Comparison of ENCODE assay signal across 2 cellular contexts in genomic region chr4:37827802-37828321, GRCh38.
TF ChIP-seq lines count a peak whose summit lies in the region.

No MANE protein-coding gene starts in this region.

TF ChIP-seq in HCT116, 20 proteins besides CTCF, POLR2A, EP300 and RAD21 (continued from another document):
- no peak for TF ChIP-seq POLR2AphosphoS5 (IDR thresholded peaks at IDR 0.05; ENCODE audit: low read depth, low read length)
- TF ChIP-seq EZH2 (IDR thresholded peaks at IDR 0.05), result no peak
- TF ChIP-seq ZFX (IDR thresholded peaks at IDR 0.05), result no peak
- no peak for TF ChIP-seq MAX (IDR thresholded peaks at IDR 0.05)
- no peak for TF ChIP-seq EZH2phosphoT487 (IDR thresholded peaks at IDR 0.05; ENCODE audit: borderline replicate concordance)
- no peak for TF ChIP-seq ZNF274 (IDR thresholded peaks at IDR 0.05; ENCODE audit: low read depth, low read length)
- TF ChIP-seq ELF1 (IDR thresholded peaks at IDR 0.05; ENCODE audit: borderline replicate concordance, low read depth), result no peak
- TF ChIP-seq, protein P1, sequence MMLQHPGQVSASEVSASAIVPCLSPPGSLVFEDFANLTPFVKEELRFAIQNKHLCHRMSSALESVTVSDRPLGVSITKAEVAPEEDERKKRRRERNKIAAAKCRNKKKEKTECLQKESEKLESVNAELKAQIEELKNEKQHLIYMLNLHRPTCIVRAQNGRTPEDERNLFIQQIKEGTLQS (IDR thresholded peaks at IDR 0.05), result no peak
- no peak for TF ChIP-seq SP1 (IDR thresholded peaks at IDR 0.05; ENCODE audit: low read depth)
- no peak for TF ChIP-seq SRF (IDR thresholded peaks at IDR 0.05; ENCODE audit: low read depth)
- no peak for TF ChIP-seq EGR1 (IDR thresholded peaks at IDR 0.05; ENCODE audit: low read depth)
- TF ChIP-seq CBX3 (IDR thresholded peaks at IDR 0.05; ENCODE audit: low read depth), result no peak
- TF ChIP-seq ZBTB33 (IDR thresholded peaks at IDR 0.05; ENCODE audit: extremely low read depth, insufficient replicate concordance, low read length), result no peak
- TF ChIP-seq FOSL1 (IDR thresholded peaks at IDR 0.05; ENCODE audit: low read depth), result no peak
- TF ChIP-seq SIN3A (IDR thresholded peaks at IDR 0.05; ENCODE audit: low read depth), result no peak
- TF ChIP-seq CEBPB (IDR thresholded peaks at IDR 0.05; ENCODE audit: low read depth), result no peak

TF ChIP-seq in WTC11, 78 proteins besides CTCF, POLR2A, EP300 and RAD21 (continued from another document):
- TF ChIP-seq, protein P2, sequence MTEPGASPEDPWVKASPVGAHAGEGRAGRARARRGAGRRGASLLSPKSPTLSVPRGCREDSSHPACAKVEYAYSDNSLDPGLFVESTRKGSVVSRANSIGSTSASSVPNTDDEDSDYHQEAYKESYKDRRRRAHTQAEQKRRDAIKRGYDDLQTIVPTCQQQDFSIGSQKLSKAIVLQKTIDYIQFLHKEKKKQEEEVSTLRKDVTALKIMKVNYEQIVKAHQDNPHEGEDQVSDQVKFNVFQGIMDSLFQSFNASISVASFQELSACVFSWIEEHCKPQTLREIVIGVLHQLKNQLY (CRISPR knock-in tag; IDR thresholded peaks at IDR 0.05), result no peak
- TF ChIP-seq, protein P3, sequence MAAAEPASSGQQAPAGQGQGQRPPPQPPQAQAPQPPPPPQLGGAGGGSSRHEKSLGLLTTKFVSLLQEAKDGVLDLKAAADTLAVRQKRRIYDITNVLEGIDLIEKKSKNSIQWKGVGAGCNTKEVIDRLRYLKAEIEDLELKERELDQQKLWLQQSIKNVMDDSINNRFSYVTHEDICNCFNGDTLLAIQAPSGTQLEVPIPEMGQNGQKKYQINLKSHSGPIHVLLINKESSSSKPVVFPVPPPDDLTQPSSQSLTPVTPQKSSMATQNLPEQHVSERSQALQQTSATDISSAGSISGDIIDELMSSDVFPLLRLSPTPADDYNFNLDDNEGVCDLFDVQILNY (CRISPR knock-in tag; IDR thresholded peaks at IDR 0.05), result no peak
- TF ChIP-seq, protein P4, sequence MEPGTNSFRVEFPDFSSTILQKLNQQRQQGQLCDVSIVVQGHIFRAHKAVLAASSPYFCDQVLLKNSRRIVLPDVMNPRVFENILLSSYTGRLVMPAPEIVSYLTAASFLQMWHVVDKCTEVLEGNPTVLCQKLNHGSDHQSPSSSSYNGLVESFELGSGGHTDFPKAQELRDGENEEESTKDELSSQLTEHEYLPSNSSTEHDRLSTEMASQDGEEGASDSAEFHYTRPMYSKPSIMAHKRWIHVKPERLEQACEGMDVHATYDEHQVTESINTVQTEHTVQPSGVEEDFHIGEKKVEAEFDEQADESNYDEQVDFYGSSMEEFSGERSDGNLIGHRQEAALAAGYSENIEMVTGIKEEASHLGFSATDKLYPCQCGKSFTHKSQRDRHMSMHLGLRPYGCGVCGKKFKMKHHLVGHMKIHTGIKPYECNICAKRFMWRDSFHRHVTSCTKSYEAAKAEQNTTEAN (CRISPR knock-in tag; IDR thresholded peaks at IDR 0.05), result no peak
- TF ChIP-seq ZBTB21 (CRISPR knock-in tag; IDR thresholded peaks at IDR 0.05; ENCODE audit: borderline replicate concordance) (no peak), SOX15 (CRISPR knock-in tag; IDR thresholded peaks at IDR 0.05) (no peak), OVOL2 (CRISPR knock-in tag; IDR thresholded peaks at IDR 0.05; ENCODE audit: borderline replicate concordance) (no peak)
